Comparison of ENCODE assay signal across 1 cellular context in the genomic region with DNA sequence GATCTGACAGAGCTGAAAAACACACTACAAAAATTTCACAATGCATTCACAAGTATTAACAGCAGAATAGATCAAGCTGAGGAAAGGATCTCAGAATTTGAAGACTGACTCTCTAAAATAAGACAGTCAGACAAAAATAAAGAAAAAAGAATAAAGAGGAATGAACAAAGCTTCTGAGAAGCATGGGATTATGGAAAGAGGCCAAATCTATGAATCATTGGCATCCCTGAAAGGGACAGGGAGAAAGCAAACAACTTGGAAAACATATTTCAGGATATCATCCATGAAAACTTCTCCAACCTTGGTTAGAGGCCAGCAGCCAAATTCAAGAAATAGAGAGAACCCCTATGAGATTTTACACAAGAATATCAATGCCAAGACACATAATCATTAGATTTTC.
TF ChIP-seq lines count a peak whose summit lies in the region.

No MANE protein-coding gene starts in this region.

TF ChIP-seq in endothelial cell of umbilical vein, 7 proteins besides CTCF, POLR2A, EP300 and RAD21 (continued from another document):
- TF ChIP-seq, protein P1, sequence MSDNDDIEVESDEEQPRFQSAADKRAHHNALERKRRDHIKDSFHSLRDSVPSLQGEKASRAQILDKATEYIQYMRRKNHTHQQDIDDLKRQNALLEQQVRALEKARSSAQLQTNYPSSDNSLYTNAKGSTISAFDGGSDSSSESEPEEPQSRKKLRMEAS (IDR thresholded peaks at IDR 0.05; ENCODE audit: insufficient read depth, insufficient read length), result no peak
- no peak for TF ChIP-seq MYC (IDR thresholded peaks at IDR 0.05; ENCODE audit: low read depth, low read length)
- TF ChIP-seq POLR2AphosphoS5 (IDR thresholded peaks at IDR 0.05; ENCODE audit: insufficient read depth, low read depth, low read length), result no peak
- TF ChIP-seq EZH2 (IDR thresholded peaks at IDR 0.05; ENCODE audit: borderline replicate concordance, low read depth, low read length, severe bottlenecking), result no peak
- peak; percentile 7 for TF ChIP-seq JUN (IDR thresholded peaks at IDR 0.05; ENCODE audit: borderline replicate concordance, insufficient read depth, insufficient read length, low read depth)
